In genomic region chr17:16568541-16569357, GRCh38 we compare ENCODE assay signal across 8 cellular contexts. TPM values are rescaled to one million over a fixed set of nuclear protein-coding genes. Genes with fewer than 3 reads are reported as not detected.
DNase-seq lines count a peak whose midpoint lies in the region; ATAC-seq and TF ChIP-seq lines count a peak whose summit lies in the region.

TSS of gene ZNF287 (minus strand) at chr17:16569204. CDS start at chr17:16567731, 1,473 bp downstream.

- intact Hi-C loops in mucosa of descending colon (cut with DNase I, micrococcal nuclease), result no loop called here

- peak within 1 kb of the TSS; percentile 71 to 86 (median 81); a peak in 21 of 22 replicates for H3K9ac ChIP-seq in BLaER1 treated with 17β-estradiol and CSF1 and Interleukin-3, amounts not matched to agents 10 nM and 100 nM

- H4K20me1 ChIP-seq in BLaER1 treated with 17β-estradiol and CSF1 and Interleukin-3, amounts not matched to agents 10 nM and 100 nM, result no peaks in the 10 kb centered on the region

- H3K27me3 ChIP-seq in BLaER1 treated with 17β-estradiol and CSF1 and Interleukin-3, amounts not matched to agents 10 nM and 100 nM, result no peaks in the 10 kb centered on the region

- peak; percentile 74 for DNase-seq in NCI-H82 treated with DMSO at 0.1 percent for 48 hours (lab: John Stamatoyannopoulos, UW; ENCODE audit: unreplicated experiment)
- DNase-seq in activated T-cell treated with anti-CD3 and anti-CD28 coated beads for 48 hours (ENCODE audit: low read depth), result peak; percentile 89
- DNase-seq in epithelial cell of prostate (ENCODE audit: low read depth, low spot score), result peak; percentile 51
- peak; percentile 94 to 98 (median 94) for DNase-seq in mucosa of descending colon
- DNase-seq in stimulated activated CD8-positive, alpha-beta memory T cell treated with anti-CD3 and anti-CD28 coated beads, Interleukin-2, amount 100 ng/mL, for 48 hours (ENCODE audit: low read depth in 2 of 2), result peak; percentile 85 to 91

- H3K4me3 ChIP-seq in BLaER1 treated with 17β-estradiol and CSF1 and Interleukin-3, amounts not matched to agents 10 nM and 100 nM, result peak within 1 kb of the TSS; percentile 69 to 85 (median 80)
- peak within 1 kb of the TSS; percentile 25 for H3K4me3 ChIP-seq in mucosa of descending colon

- ATAC-seq in GM19351 (IDR thresholded peaks at IDR 0.05; ENCODE audit: unreplicated experiment), result peak; percentile 97
- ATAC-seq in HG03558 (IDR thresholded peaks at IDR 0.05; ENCODE audit: extremely low read depth, unreplicated experiment), result peak; percentile 68
- ATAC-seq in mucosa of descending colon, result peak; percentile 100

- H3K4me1 ChIP-seq in BLaER1 treated with 17β-estradiol and CSF1 and Interleukin-3, amounts not matched to agents 10 nM and 100 nM, result peaks cover 15 to 23% (median 20%) of the 10 kb centered on the region in 10 experiments; a peak in 19 of 20 replicates
- H3K4me1 ChIP-seq in mucosa of descending colon (ENCODE audit: low read depth), result no peaks in the 10 kb centered on the region

- TF ChIP-seq CTCF in mucosa of descending colon (IDR thresholded peaks at IDR 0.05), result no peak

- peak within 1 kb of the TSS; percentile 86 to 99 (median 97) for H3K4me2 ChIP-seq in BLaER1 treated with 17β-estradiol and CSF1 and Interleukin-3, amounts not matched to agents 10 nM and 100 nM

- H3K36me3 ChIP-seq in BLaER1 treated with 17β-estradiol and CSF1 and Interleukin-3, amounts not matched to agents 10 nM and 100 nM, result peaks cover 27 to 40% (median 37%) of the 10 kb centered on the region in 11 experiments
- no peaks in the 10 kb centered on the region for H3K36me3 ChIP-seq in mucosa of descending colon (ENCODE audit: low read depth)

- peaks cover 19 to 45% (median 33%) of the 10 kb centered on the region in 11 experiments for H3K9me3 ChIP-seq in BLaER1 treated with 17β-estradiol and CSF1 and Interleukin-3, amounts not matched to agents 10 nM and 100 nM (replicated peaks in 1 of 11)
- H3K9me3 ChIP-seq in mucosa of descending colon, result no peaks in the 10 kb centered on the region

- H3K27ac ChIP-seq in BLaER1 treated with 17β-estradiol and CSF1 and Interleukin-3, amounts not matched to agents 10 nM and 100 nM, result peak within 1 kb of the TSS; percentile 47 to 80 (median 73); a peak in 21 of 22 replicates
- H3K27ac ChIP-seq in epithelial cell of prostate, result no peak within 1 kb of the TSS

RNA-seq across cellular contexts. Expression of gene ZNF287, which starts in this region (rescaled TPM):
- total RNA-seq in mucosa of descending colon, result 1 to 10 TPM in 2 of 3 donors, under 1 TPM in 1; 0.96 to 8.0 (median 4.8) TPM
